In the genomic region with DNA sequence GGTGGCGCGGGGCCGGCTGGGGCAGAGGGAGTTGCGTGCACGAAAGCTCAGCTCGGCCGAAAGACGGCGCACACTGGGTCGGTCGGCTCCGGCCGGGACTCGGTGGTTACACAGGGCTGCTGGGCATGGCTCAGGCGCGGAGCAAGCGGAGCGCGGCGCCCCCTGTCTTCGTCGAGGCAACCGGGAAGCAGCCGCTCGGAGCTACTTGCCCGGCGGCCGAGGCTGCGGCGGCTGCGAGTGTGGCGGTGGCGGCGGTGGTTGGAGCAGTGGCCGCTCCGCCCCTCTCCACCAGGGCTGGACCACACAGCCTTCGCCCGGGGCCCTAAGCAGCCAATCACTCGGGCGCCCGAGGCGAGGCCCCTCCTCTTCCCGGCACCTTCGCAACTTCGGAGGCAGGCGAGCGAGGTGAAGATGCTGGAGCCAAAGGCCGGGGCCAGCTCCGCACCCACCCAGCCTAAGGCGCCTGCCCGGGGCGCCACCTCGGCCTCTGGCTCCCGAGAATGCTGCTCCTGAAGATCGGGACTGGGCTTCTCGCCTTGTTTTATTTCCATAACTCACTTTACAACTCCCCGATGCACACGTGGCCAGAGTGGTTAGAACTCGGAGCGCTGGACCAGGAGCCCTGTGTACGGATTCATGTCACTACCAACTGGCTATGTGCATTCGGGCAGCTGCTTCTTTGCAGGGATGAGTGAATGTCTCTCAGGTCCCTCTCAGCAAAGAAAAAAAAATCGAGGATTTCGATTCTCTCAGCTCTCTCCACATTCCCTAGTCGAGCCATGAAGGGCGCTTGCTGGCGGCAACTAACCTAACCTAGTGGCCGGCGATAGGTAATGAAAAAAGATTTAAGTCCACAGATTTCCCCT, we compare ENCODE assay signal across 8 cellular contexts. TPM values are rescaled to one million over a fixed set of nuclear protein-coding genes. Genes with fewer than 3 reads are reported as not detected.
DNase-seq lines count a peak whose midpoint lies in the region; TF ChIP-seq lines count a peak whose summit lies in the region.

A gene (minus strand): TSS at position 241 of the 866 bp plus-strand sequence. CDS start 241 bp downstream, outside the sequence.

- peak; percentile 77 for DNase-seq in G401 (ENCODE audit: low spot score)
- DNase-seq in GM23248 = peak; percentile 94
- peak; percentile 88 for DNase-seq in Karpas-422
- DNase-seq in RKO (ENCODE audit: low spot score) = peak; percentile 86
- DNase-seq in activated effector memory CD4-positive, alpha-beta T cell treated with anti-CD3 and anti-CD28 coated beads, Interleukin-2, amount 50 U/mL, for 16 hours = peak; percentile 82
- DNase-seq in foreskin fibroblast = peak; percentile 89 to 96
- peak; percentile 89 to 91 for DNase-seq in thyroid gland

- H3K79me2 ChIP-seq in GM23248 (ENCODE audit: insufficient read depth) (no peaks in the 10 kb centered on the region), Karpas-422 (ENCODE audit: low read length) (no peaks in the 10 kb centered on the region), neural cell (replicated peaks; ENCODE audit: insufficient read depth, low read length) (no peaks in the 10 kb centered on the region)

- H3K4me3 ChIP-seq in GM23248 = peak within 1 kb of the TSS; percentile 68
- H3K4me3 ChIP-seq in Karpas-422 (ENCODE audit: low read length) = peak within 1 kb of the TSS; percentile 69
- peak within 1 kb of the TSS; percentile 54 to 59 for H3K4me3 ChIP-seq in foreskin fibroblast (ENCODE audit: low read depth in 1 of 2, low read length in 2 of 2)
- H3K4me3 ChIP-seq in neural cell (ENCODE audit: low read length) = peak within 1 kb of the TSS; percentile 89
- peak within 1 kb of the TSS in 1 of 3 donors; percentile 36 for H3K4me3 ChIP-seq in thyroid gland (replicated peaks in 1 of 3)

- intact Hi-C loops in thyroid gland (cut with DNase I) = loop anchor here (10.0 kb wide), 1 partner anchor 139 kb away; no protein-coding TSS in a partner anchor

- no peaks in the 10 kb centered on the region for H3K27me3 ChIP-seq in GM23248 (replicated peaks; ENCODE audit: insufficient read depth)
- no peaks in the 10 kb centered on the region for H3K27me3 ChIP-seq in Karpas-422 (ENCODE audit: low read length)
- peaks cover 50% of the 10 kb centered on the region for H3K27me3 ChIP-seq in neural cell (ENCODE audit: insufficient read depth, low read depth, low read length)
- no peaks in the 10 kb centered on the region for H3K27me3 ChIP-seq in thyroid gland

- H3K4me1 ChIP-seq in GM23248 (ENCODE audit: insufficient read depth) = peaks cover 16% of the 10 kb centered on the region
- peaks cover 21% of the 10 kb centered on the region for H3K4me1 ChIP-seq in Karpas-422 (ENCODE audit: low read length)
- peaks cover 16 to 17% of the 10 kb centered on the region in 2 donors for H3K4me1 ChIP-seq in thyroid gland

- H3K36me3 ChIP-seq in GM23248 (ENCODE audit: low read depth) = 0 out of 2 replicates have a peak, but pooled peaks cover 13% of the 10 kb centered on the region
- H3K36me3 ChIP-seq in Karpas-422 (ENCODE audit: insufficient read depth, low read length) = no peaks in the 10 kb centered on the region
- H3K36me3 ChIP-seq in neural cell (ENCODE audit: insufficient read depth, low read length) = no peaks in the 10 kb centered on the region
- H3K36me3 ChIP-seq in thyroid gland = no peaks in the 10 kb centered on the region

- TF ChIP-seq CTCF in foreskin fibroblast (IDR thresholded peaks at IDR 0.05; ENCODE audit: low read depth, low read length) (peak; percentile 48), neural cell (IDR thresholded peaks at IDR 0.05; ENCODE audit: poor library complexity, severe bottlenecking) (peak; percentile 90), thyroid gland (IDR thresholded peaks at IDR 0.05) (peak in 5 of 6 experiments; percentile 12 to 68 (median 52))

- TF ChIP-seq RAD21 in neural cell (conservative IDR thresholded peaks at IDR 0.05) = peak; percentile 69

- in situ Hi-C loops in G401 (cut with HindIII; ENCODE audit: low sequenced_read_pairs) (no loop called here), GM23248 (cut with MboI) (loop anchor here (10.0 kb wide), 1 partner anchor 119 kb away; no protein-coding TSS in a partner anchor)

- H4K20me1 ChIP-seq in GM23248 (ENCODE audit: insufficient read depth) = no peaks in the 10 kb centered on the region
- H4K20me1 ChIP-seq in Karpas-422 (ENCODE audit: insufficient read depth, low read depth, low read length) = peaks cover 17% of the 10 kb centered on the region; the same call in 1 of the 2 replicates
- no peaks in the 10 kb centered on the region for H4K20me1 ChIP-seq in neural cell (ENCODE audit: insufficient read depth)

- no peaks in the 10 kb centered on the region for H3K9me2 ChIP-seq in GM23248 (ENCODE audit: insufficient read depth)
- no peaks in the 10 kb centered on the region for H3K9me2 ChIP-seq in Karpas-422 (replicated peaks; ENCODE audit: insufficient read depth, low read length)
- no peaks in the 10 kb centered on the region for H3K9me2 ChIP-seq in neural cell (ENCODE audit: insufficient read depth, low read length)

- H3K4me2 ChIP-seq in GM23248 (ENCODE audit: unreplicated experiment) (peak within 1 kb of the TSS; percentile 90), Karpas-422 (ENCODE audit: low read depth, low read length, poor library complexity, severe bottlenecking) (peak within 1 kb of the TSS; percentile 87), neural cell (ENCODE audit: low read length) (peak within 1 kb of the TSS; percentile 78)

- H3K9me3 ChIP-seq in GM23248 (ENCODE audit: low read depth) (no peaks in the 10 kb centered on the region), Karpas-422 (ENCODE audit: low read length) (no peaks in the 10 kb centered on the region), neural cell (ENCODE audit: low read length) (no peaks in the 10 kb centered on the region), thyroid gland (no peaks in the 10 kb centered on the region)

- TF ChIP-seq POLR2A in thyroid gland (IDR thresholded peaks at IDR 0.05) = peak in 1 of 2 donors; percentile 71

- 2% methylated on average over 57 to 60 of the region's 69 CpGs for WGBS in GM23248 (ENCODE audit: low coverage in 1 of 2, low lambda C conversion rate in 2 of 2, missing lambda C conversion rate in 2 of 2), 2 experiments
- 2 to 3% methylated on average over 27 to 32 of the region's 69 CpGs for WGBS in thyroid gland, 2 donors

- H3K27ac ChIP-seq in GM23248 = no peak within 1 kb of the TSS
- H3K27ac ChIP-seq in Karpas-422 (ENCODE audit: low read length) = no peak within 1 kb of the TSS
- no peak within 1 kb of the TSS for H3K27ac ChIP-seq in neural cell (ENCODE audit: low read length)
- H3K27ac ChIP-seq in thyroid gland = peak within 1 kb of the TSS in 1 of 3 donors; percentile 51

- peak within 1 kb of the TSS; percentile 71 for H2AFZ ChIP-seq in GM23248
- H2AFZ ChIP-seq in Karpas-422 (ENCODE audit: low read length) = no peak within 1 kb of the TSS
- peak within 1 kb of the TSS; percentile 8 for H2AFZ ChIP-seq in neural cell (ENCODE audit: low read depth, low read length)

- H3F3A ChIP-seq in GM23248 (ENCODE audit: insufficient read depth) = peaks cover 42% of the 10 kb centered on the region
- H3F3A ChIP-seq in neural cell (ENCODE audit: insufficient read depth, low read length, poor library complexity, severe bottlenecking) = no peaks in the 10 kb centered on the region

- no peak for TF ChIP-seq EP300 in neural cell (conservative IDR thresholded peaks at IDR 0.05; ENCODE audit: poor library complexity, severe bottlenecking)

- H3K9ac ChIP-seq in GM23248 (peak within 1 kb of the TSS; percentile 13; the same call in 1 of the 2 replicates), Karpas-422 (ENCODE audit: low read length) (peak within 1 kb of the TSS; percentile 62), neural cell (ENCODE audit: low read length) (peak within 1 kb of the TSS; percentile 49)

TF ChIP-seq in neural cell, 6 proteins besides CTCF, POLR2A, EP300 and RAD21:
- TF ChIP-seq TAF1 (IDR thresholded peaks at IDR 0.05; ENCODE audit: low read depth) (no peak), POLR2AphosphoS5 (IDR thresholded peaks at IDR 0.05) (peak; percentile 37), EZH2 (IDR thresholded peaks at IDR 0.05; ENCODE audit: borderline replicate concordance, insufficient read depth, low read length, poor library complexity, severe bottlenecking) (no peak), MXI1 (conservative IDR thresholded peaks at IDR 0.05; ENCODE audit: poor library complexity, severe bottlenecking) (peak; percentile 92), SMC3 (conservative IDR thresholded peaks at IDR 0.05; ENCODE audit: poor library complexity) (peak; percentile 74)
- TF ChIP-seq, protein P1, sequence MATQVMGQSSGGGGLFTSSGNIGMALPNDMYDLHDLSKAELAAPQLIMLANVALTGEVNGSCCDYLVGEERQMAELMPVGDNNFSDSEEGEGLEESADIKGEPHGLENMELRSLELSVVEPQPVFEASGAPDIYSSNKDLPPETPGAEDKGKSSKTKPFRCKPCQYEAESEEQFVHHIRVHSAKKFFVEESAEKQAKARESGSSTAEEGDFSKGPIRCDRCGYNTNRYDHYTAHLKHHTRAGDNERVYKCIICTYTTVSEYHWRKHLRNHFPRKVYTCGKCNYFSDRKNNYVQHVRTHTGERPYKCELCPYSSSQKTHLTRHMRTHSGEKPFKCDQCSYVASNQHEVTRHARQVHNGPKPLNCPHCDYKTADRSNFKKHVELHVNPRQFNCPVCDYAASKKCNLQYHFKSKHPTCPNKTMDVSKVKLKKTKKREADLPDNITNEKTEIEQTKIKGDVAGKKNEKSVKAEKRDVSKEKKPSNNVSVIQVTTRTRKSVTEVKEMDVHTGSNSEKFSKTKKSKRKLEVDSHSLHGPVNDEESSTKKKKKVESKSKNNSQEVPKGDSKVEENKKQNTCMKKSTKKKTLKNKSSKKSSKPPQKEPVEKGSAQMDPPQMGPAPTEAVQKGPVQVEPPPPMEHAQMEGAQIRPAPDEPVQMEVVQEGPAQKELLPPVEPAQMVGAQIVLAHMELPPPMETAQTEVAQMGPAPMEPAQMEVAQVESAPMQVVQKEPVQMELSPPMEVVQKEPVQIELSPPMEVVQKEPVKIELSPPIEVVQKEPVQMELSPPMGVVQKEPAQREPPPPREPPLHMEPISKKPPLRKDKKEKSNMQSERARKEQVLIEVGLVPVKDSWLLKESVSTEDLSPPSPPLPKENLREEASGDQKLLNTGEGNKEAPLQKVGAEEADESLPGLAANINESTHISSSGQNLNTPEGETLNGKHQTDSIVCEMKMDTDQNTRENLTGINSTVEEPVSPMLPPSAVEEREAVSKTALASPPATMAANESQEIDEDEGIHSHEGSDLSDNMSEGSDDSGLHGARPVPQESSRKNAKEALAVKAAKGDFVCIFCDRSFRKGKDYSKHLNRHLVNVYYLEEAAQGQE (IDR thresholded peaks at IDR 0.05; ENCODE audit: borderline replicate concordance) = no peak

RNA-seq across cellular contexts. Expression of the gene that starts here (rescaled TPM):
- 0.37 and 0.44 TPM in 2 replicates for total RNA-seq in G401 (2014; rRNA removed; shearing (Covaris generic))
- 0.43 TPM in 1 of 2 replicates, not detected in the other for total RNA-seq in GM23248 (2014; rRNA removed; shearing (Covaris generic))
- polyA plus RNA-seq in GM23248 (2016; fragmentation: Nextera tagmentation; extraction: Ambion mirVana) = 0.56 and 0.71 TPM in 2 replicates
- not detected in 2 replicates for total RNA-seq in Karpas-422 (2014; rRNA removed; shearing (Covaris generic); ENCODE audit: low replicate concordance)
- polyA plus RNA-seq in neural cell = 0.11 and 0.30 TPM in 2 replicates
- polyA minus RNA-seq in neural cell = 0.73 and 0.81 TPM in 2 replicates
- total RNA-seq in thyroid gland = 1 to 10 TPM in 3 of 4 donors, under 1 TPM in 1; 0.13 to 2.4 (median 1.8) TPM

Comparison
In these comparisons a context has a peak if more than half of its experiments do, and no peak if none do; other contexts are left out.
1. Peak in DNase-seq in G401; RNA of the gene not detected or under 1 TPM.
2. Peak in DNase-seq, H3K4me3 ChIP-seq, H3K9ac ChIP-seq and H3K4me2 ChIP-seq in GM23248; RNA of the gene not detected or under 1 TPM.
3. Peak in DNase-seq, H3K4me3 ChIP-seq, H3K9ac ChIP-seq and H3K4me2 ChIP-seq in Karpas-422; RNA of the gene not detected or under 1 TPM.